ENCODE assay signal across 9 cellular contexts in genomic region chr1:2880086-2880485, GRCh38.
"Had no signal": no experiment of that assay in that cellular context is flagged by ENCODE, and none has a peak within 500 bp of the region (broad histone marks: within the 10 kb centered on the region; RNA-seq: fewer than 3 reads in every experiment).

No MANE protein-coding gene starts in this region.

- H3K4me1 Mint-ChIP-seq: GM23338, H9 had no signal

- H3K27ac Mint-ChIP-seq: GM23338, H9, HFFc6 had no signal

- ATAC-seq: GM23338, HCT116 had no signal

- H2AFZ ChIP-seq: GM23248, GM23338 had no signal

- H3K36me3 ChIP-seq: HAP-1 had no signal

- H3K4me1 ChIP-seq: HAP-1 had no signal

- H3K27ac ChIP-seq: GM23248 had no signal

- DNase-seq: GM23248, GOT3, H7, H9, HCEC 1CT, HFFc6 had no signal

- H3K4me3 Mint-ChIP-seq: GM23338, H9, HFFc6 had no signal

- H3K9me3 ChIP-seq: HAP-1 had no signal

- H3K4me3 ChIP-seq: GM23248, GM23338, HAP-1 had no signal

- H3K9ac ChIP-seq: GM23248 had no signal

- H3K4me2 ChIP-seq: GM23338 had no signal
